9 cellular contexts compared by ENCODE assay signal in the genomic region with DNA sequence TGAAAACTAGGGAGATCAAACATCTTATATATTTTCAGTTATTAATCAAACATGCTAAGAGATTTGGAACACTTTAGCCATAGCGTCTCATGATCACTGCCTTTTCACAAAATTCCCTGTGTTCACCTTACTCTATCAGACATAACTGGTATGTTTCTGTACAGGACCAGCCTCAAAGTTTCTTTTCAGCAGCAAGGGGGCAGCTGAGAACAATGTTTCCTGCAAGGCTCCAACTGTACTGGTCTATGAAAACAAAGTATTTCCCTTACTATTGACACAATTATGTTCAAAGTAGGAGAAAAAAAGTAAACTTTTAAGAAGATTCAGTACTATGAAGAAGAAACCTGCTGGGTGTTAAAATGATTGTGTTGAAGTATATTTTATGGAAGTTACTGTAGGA.
DNase-seq lines count a peak whose midpoint lies in the region; FAIRE-seq and TF ChIP-seq lines count a peak whose summit lies in the region.
"Had no signal": no experiment of that assay in that cellular context is flagged by ENCODE, and none has a peak within 500 bp of the region (broad histone marks: within the 10 kb centered on the region; RNA-seq: fewer than 3 reads in every experiment).

No MANE protein-coding gene starts in this region.

- no peaks in the 10 kb centered on the region for H3K27me3 Mint-ChIP-seq in activated CD4-positive, alpha-beta memory T cell treated with anti-CD3 and anti-CD28 coated beads, Interleukin-2, amount 10 ng/mL, durations not matched to agents 7 days and 5 days

- no peak overlapping the region for H3K27ac Mint-ChIP-seq in activated CD4-positive, alpha-beta memory T cell treated with anti-CD3 and anti-CD28 coated beads, Interleukin-2, amount 10 ng/mL, durations not matched to agents 7 days and 5 days

- no peaks in the 10 kb centered on the region for H3K4me1 Mint-ChIP-seq in activated CD4-positive, alpha-beta memory T cell treated with anti-CD3 and anti-CD28 coated beads, Interleukin-2, amount 10 ng/mL, durations not matched to agents 7 days and 5 days

- no peak overlapping the region for H3K4me3 ChIP-seq in BJ (ENCODE audit: low read depth, low read length)

- TF ChIP-seq CTCF in BJ (IDR thresholded peaks at IDR 0.05; ENCODE audit: insufficient read depth, low read depth, low read length): peak; percentile 55

- no peaks in the 10 kb centered on the region for H3K27me3 ChIP-seq in BJ (ENCODE audit: control insufficient read depth, insufficient read depth, low read length)

- no peak for DNase-seq in BJ (ENCODE audit: low read depth)
- DNase-seq in LHCN-M2 (ENCODE audit: low read depth): peak; percentile 53
- peak; percentile 18 to 67 for DNase-seq in dermis microvascular lymphatic vessel endothelial cell (ENCODE audit: low read depth in 2 of 2)
- DNase-seq in lung microvascular endothelial cell (ENCODE audit: low read depth in 2 of 2): peak; percentile 47 to 64
- no peak for DNase-seq in RCC 7860 (ENCODE audit: low spot score)
- DNase-seq in NCI-H69 (lab: John Stamatoyannopoulos, UW): no peak
- no peak for DNase-seq in activated CD4-positive, alpha-beta memory T cell treated with anti-CD3 and anti-CD28 coated beads, Interleukin-2, amount 10 ng/mL, durations not matched to agents 7 days and 5 days
- no peak for DNase-seq in epidermal melanocyte (ENCODE audit: insufficient read length, low spot score)
- DNase-seq: RPMI8226 had no signal

- CTCF ChIA-PET in BJ (lab: Yijun Ruan, JAX): interaction anchor here (0.8 to 6.3 kb wide), 12 partner anchors 9 to 172 kb away, joined by 3 to 72 read pairs (median 4); a partner anchor contains a TSS
- CTCF ChIA-PET in activated CD4-positive, alpha-beta memory T cell treated with anti-CD3 and anti-CD28 coated beads, Interleukin-2, amount 10 ng/mL, durations not matched to agents 7 days and 5 days (lab: Charles Lee): interaction anchor here (1.3 to 1.6 kb wide), 2 partner anchors 41 to 173 kb away, joined by 3 to 4 read pairs; no protein-coding TSS in a partner anchor

- FAIRE-seq in RCC 7860 (lab: Jason Lieb, UNC): no peak

- POLR2A ChIA-PET in BJ (lab: Charles Lee): no interaction called here
- POLR2A ChIA-PET in activated CD4-positive, alpha-beta memory T cell treated with anti-CD3 and anti-CD28 coated beads, Interleukin-2, amount 10 ng/mL, durations not matched to agents 7 days and 5 days (lab: Charles Lee): no interaction called here

- H3K36me3 ChIP-seq in BJ (ENCODE audit: control insufficient read depth, insufficient read depth, low read length): no peaks in the 10 kb centered on the region

- no peaks in the 10 kb centered on the region for H3K9me3 Mint-ChIP-seq in activated CD4-positive, alpha-beta memory T cell treated with anti-CD3 and anti-CD28 coated beads, Interleukin-2, amount 10 ng/mL, durations not matched to agents 7 days and 5 days

- H3K4me3 Mint-ChIP-seq in activated CD4-positive, alpha-beta memory T cell treated with anti-CD3 and anti-CD28 coated beads, Interleukin-2, amount 10 ng/mL, durations not matched to agents 7 days and 5 days: no peak overlapping the region

- H3K36me3 Mint-ChIP-seq in activated CD4-positive, alpha-beta memory T cell treated with anti-CD3 and anti-CD28 coated beads, Interleukin-2, amount 10 ng/mL, durations not matched to agents 7 days and 5 days (ENCODE audit: low read depth): peaks cover 23% of the 10 kb centered on the region

Comparison
In these comparisons a context has a peak if more than half of its experiments do, and no peak if none do; other contexts are left out.
1. DNase-seq: peak in LHCN-M2 (single experiment), dermis microvascular lymphatic vessel endothelial cell (2 of 2) and lung microvascular endothelial cell (2 of 2); none in BJ (single experiment), RCC 7860 (single experiment), NCI-H69 (single experiment), activated CD4-positive, alpha-beta memory T cell treated with anti-CD3 and anti-CD28 coated beads, Interleukin-2, amount 10 ng/mL, durations not matched to agents 7 days and 5 days (single experiment) and epidermal melanocyte (single experiment).